ENCODE assay signal across 15 cellular contexts in genomic region chr1:232037774-232038388, GRCh38.
DNase-seq lines count a peak whose midpoint lies in the region; ATAC-seq, FAIRE-seq and TF ChIP-seq lines count a peak whose summit lies in the region.
"Had no signal": no experiment of that assay in that cellular context is flagged by ENCODE, and none has a peak within 500 bp of the region (broad histone marks: within the 10 kb centered on the region; RNA-seq: fewer than 3 reads in every experiment).

No MANE protein-coding gene starts in this region.

- WGBS in esophagus squamous epithelium, 2 donors = 67 to 100% methylated on average over 1 of the region's 1 CpG

- H3K27ac Mint-ChIP-seq in WTC11 = no peak overlapping the region
- H3K27ac Mint-ChIP-seq in natural killer cell treated with Interleukin-12 subunit alpha and Interleukin-12 subunit beta and Interleukin-15 and Interleukin-18, amount 100 ng/mL, for 72 hours = no peak overlapping the region
- H3K27ac Mint-ChIP-seq: B cell; CD4-positive, alpha-beta T cell had no signal

- peaks cover 8% of the 10 kb centered on the region for H3K27me3 Mint-ChIP-seq in WTC11 (ENCODE audit: low read depth)
- H3K27me3 Mint-ChIP-seq in natural killer cell treated with Interleukin-12 subunit alpha and Interleukin-12 subunit beta and Interleukin-15 and Interleukin-18, amount 100 ng/mL, for 72 hours = no peaks in the 10 kb centered on the region
- H3K27me3 Mint-ChIP-seq: B cell; CD4-positive, alpha-beta T cell had no signal

- ATAC-seq in WTC11 (no peak), SK-N-SH treated with all-trans-retinoic acid at 6 μM for 48 hours (no peak)
- peak; percentile 24 to 36 for ATAC-seq in natural killer cell treated with Interleukin-12 subunit alpha and Interleukin-12 subunit beta and Interleukin-15 and Interleukin-18, amount 100 ng/mL, for 72 hours

- peaks cover 0 to 34% (median 0%) of the 10 kb centered on the region in 3 donors for H3K4me1 ChIP-seq in esophagus squamous epithelium
- H3K4me1 ChIP-seq: Peyer's patch had no signal

- POLR2A ChIA-PET in WTC11 (lab: Charles Lee) = no interaction called here

- H3K36me3 Mint-ChIP-seq in WTC11 = no peaks in the 10 kb centered on the region
- peaks cover 5% of the 10 kb centered on the region for H3K36me3 Mint-ChIP-seq in natural killer cell treated with Interleukin-12 subunit alpha and Interleukin-12 subunit beta and Interleukin-15 and Interleukin-18, amount 100 ng/mL, for 72 hours

- no peak for TF ChIP-seq POLR2A in esophagus squamous epithelium (IDR thresholded peaks at IDR 0.05)

- DNase-seq in NCI-H510A (lab: John Stamatoyannopoulos, UW) = peak; percentile 33
- DNase-seq in NCI-H510A treated with DMSO at 0.1 percent for 48 hours (lab: John Stamatoyannopoulos, UW) = no peak
- DNase-seq in D721Med (ENCODE audit: insufficient read length, low spot score) = no peak
- no peak for DNase-seq in WTC11 (ENCODE audit: low spot score)
- DNase-seq in natural killer cell treated with Interleukin-12 subunit alpha and Interleukin-12 subunit beta and Interleukin-15 and Interleukin-18, amount 100 ng/mL, for 72 hours (ENCODE audit: low spot score) = no peak
- no peak for DNase-seq in esophagus squamous epithelium (lab: John Stamatoyannopoulos, UW)
- DNase-seq in T1000 (lab: John Stamatoyannopoulos, UW) = no peak
- DNase-seq: CD4-positive, alpha-beta T cell; GOT3; MM.1S; NCI-H1105; Peyer's patch had no signal

- no peak overlapping the region for H3K4me3 Mint-ChIP-seq in WTC11
- H3K4me3 Mint-ChIP-seq in natural killer cell treated with Interleukin-12 subunit alpha and Interleukin-12 subunit beta and Interleukin-15 and Interleukin-18, amount 100 ng/mL, for 72 hours = no peak overlapping the region
- H3K4me3 Mint-ChIP-seq: B cell; CD4-positive, alpha-beta T cell had no signal

- CTCF ChIA-PET in WTC11 (lab: Charles Lee) = no interaction called here

- TF ChIP-seq CTCF in D721Med (IDR thresholded peaks at IDR 0.05; ENCODE audit: insufficient read depth, missing control alignments) (no peak), WTC11 (IDR thresholded peaks at IDR 0.05) (no peak), esophagus squamous epithelium (IDR thresholded peaks at IDR 0.05) (no peak)

- no peaks in the 10 kb centered on the region for H3K27me3 ChIP-seq in esophagus squamous epithelium
- H3K27me3 ChIP-seq: Peyer's patch had no signal

- no peak overlapping the region for H3K4me3 ChIP-seq in esophagus squamous epithelium
- H3K4me3 ChIP-seq: Peyer's patch had no signal

- intact Hi-C loops in esophagus squamous epithelium (cut with DNase I) = no loop called here

- no peaks in the 10 kb centered on the region for H3K9me3 ChIP-seq in esophagus squamous epithelium
- H3K9me3 ChIP-seq: Peyer's patch had no signal

- peaks cover 13% of the 10 kb centered on the region for H3K9me3 Mint-ChIP-seq in WTC11
- no peaks in the 10 kb centered on the region for H3K9me3 Mint-ChIP-seq in natural killer cell treated with Interleukin-12 subunit alpha and Interleukin-12 subunit beta and Interleukin-15 and Interleukin-18, amount 100 ng/mL, for 72 hours
- H3K9me3 Mint-ChIP-seq: CD4-positive, alpha-beta T cell had no signal

- peaks cover 23% of the 10 kb centered on the region for H3K4me1 Mint-ChIP-seq in WTC11
- no peaks in the 10 kb centered on the region for H3K4me1 Mint-ChIP-seq in natural killer cell treated with Interleukin-12 subunit alpha and Interleukin-12 subunit beta and Interleukin-15 and Interleukin-18, amount 100 ng/mL, for 72 hours (ENCODE audit: low read depth in 2 of 2)
- H3K4me1 Mint-ChIP-seq: B cell had no signal

- peak; percentile 93 for FAIRE-seq in D721Med (lab: Jason Lieb, UNC)

- no peaks in the 10 kb centered on the region for H3K36me3 ChIP-seq in esophagus squamous epithelium
- H3K36me3 ChIP-seq: Peyer's patch had no signal

- H3K27ac ChIP-seq in esophagus squamous epithelium = no peak overlapping the region
- H3K27ac ChIP-seq: KMS-11, Peyer's patch had no signal

TF ChIP-seq in WTC11, 78 proteins besides CTCF, POLR2A, EP300 and RAD21:
- 0 out of 2 replicates have a peak, but pooled peaks have one; percentile 21 for TF ChIP-seq ZSCAN18 (CRISPR knock-in tag; IDR thresholded peaks at IDR 0.05)
- TF ChIP-seq TEAD1 (CRISPR knock-in tag; IDR thresholded peaks at IDR 0.05) = no peak

TF ChIP-seq in SK-N-SH treated with all-trans-retinoic acid at 6 μM for 48 hours, 23 proteins besides CTCF, POLR2A, EP300 and RAD21:
- TF ChIP-seq RARB (CRISPR knock-in tag; IDR thresholded peaks at IDR 0.05) (no peak), POU6F1 (CRISPR knock-in tag; IDR thresholded peaks at IDR 0.05; ENCODE audit: borderline replicate concordance, low read depth) (no peak), TSHZ2 (CRISPR knock-in tag; IDR thresholded peaks at IDR 0.05) (no peak), ZC3H10 (CRISPR knock-in tag; IDR thresholded peaks at IDR 0.05) (no peak), ISL1 (CRISPR knock-in tag; IDR thresholded peaks at IDR 0.05) (no peak), OSR1 (CRISPR knock-in tag; IDR thresholded peaks at IDR 0.05) (no peak), PPARA (CRISPR knock-in tag; IDR thresholded peaks at IDR 0.05; ENCODE audit: borderline replicate concordance) (no peak), CREB5 (CRISPR knock-in tag; IDR thresholded peaks at IDR 0.05; ENCODE audit: low read depth) (no peak)

Comparison
In these comparisons a context has a peak if more than half of its experiments do, and no peak if none do; other contexts are left out.
1. ATAC-seq: peak in natural killer cell treated with Interleukin-12 subunit alpha and Interleukin-12 subunit beta and Interleukin-15 and Interleukin-18, amount 100 ng/mL, for 72 hours (2 of 2); none in WTC11 (single experiment) and SK-N-SH treated with all-trans-retinoic acid at 6 μM for 48 hours (single experiment).